ENCODE assay signal across 1 cellular context in the genomic region with DNA sequence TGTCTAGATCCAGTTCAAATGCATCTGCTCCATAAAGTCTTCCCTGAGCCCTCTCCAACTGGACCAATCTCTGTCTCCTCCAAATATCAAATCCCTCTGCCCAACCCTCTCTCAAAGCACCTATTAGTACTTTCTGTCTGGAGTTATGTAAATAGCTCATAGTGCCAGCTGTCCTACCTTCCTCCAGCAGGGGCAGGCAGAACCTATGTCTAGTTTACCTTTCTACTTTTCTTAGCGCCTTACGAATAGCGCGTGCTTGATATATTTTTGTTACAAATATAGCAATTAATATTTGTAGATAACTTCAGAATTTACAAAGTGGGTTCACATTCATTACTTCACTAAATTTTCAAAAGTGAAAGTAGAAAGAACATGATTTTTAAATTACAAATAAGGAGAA.
TF ChIP-seq lines count a peak whose summit lies in the region.

No MANE protein-coding gene starts in this region.

TF ChIP-seq in H1, 55 proteins besides CTCF, POLR2A, EP300 and RAD21:
- TF ChIP-seq POLR2AphosphoS5 (IDR thresholded peaks at IDR 0.05; ENCODE audit: low read depth, low read length) = no peak
- TF ChIP-seq NANOG (IDR thresholded peaks at IDR 0.05; ENCODE audit: insufficient read depth, low read depth, low read length, poor library complexity, severe bottlenecking) = no peak
- TF ChIP-seq TAF7 (optimal IDR thresholded peaks at IDR 0.05; ENCODE audit: borderline replicate concordance, low read depth, low read length) = no peak
- no peak for TF ChIP-seq TEAD4 (IDR thresholded peaks at IDR 0.05; ENCODE audit: low read depth, low read length)
- no peak for TF ChIP-seq RXRA (IDR thresholded peaks at IDR 0.05; ENCODE audit: insufficient read depth, low read depth, low read length)
- TF ChIP-seq FOSL1 (IDR thresholded peaks at IDR 0.05; ENCODE audit: insufficient read depth, low read depth, low read length) = no peak
- no peak for TF ChIP-seq SIN3A (conservative IDR thresholded peaks at IDR 0.05 in 1 of 2, IDR thresholded peaks at IDR 0.05 in 1 of 2; ENCODE audit: low read depth in 1 of 2, low read length in 2 of 2)
- TF ChIP-seq PHF8 (conservative IDR thresholded peaks at IDR 0.05; ENCODE audit: low read depth, low read length) = no peak
- TF ChIP-seq RNF2 (IDR thresholded peaks at IDR 0.05; ENCODE audit: borderline replicate concordance, low read depth, low read length, missing control alignments, poor library complexity, severe bottlenecking) = no peak
- TF ChIP-seq YY1 (IDR thresholded peaks at IDR 0.05; ENCODE audit: low read depth, low read length) = no peak
- TF ChIP-seq CTBP2 (IDR thresholded peaks at IDR 0.05; ENCODE audit: borderline replicate concordance, insufficient read depth, insufficient read length, low read length) = no peak
- TF ChIP-seq EZH2 (IDR thresholded peaks at IDR 0.05; ENCODE audit: low read depth, low read length, severe bottlenecking) = no peak
- TF ChIP-seq NRF1 (IDR thresholded peaks at IDR 0.05; ENCODE audit: low read depth, low read length) = no peak
- TF ChIP-seq HDAC6 (IDR thresholded peaks at IDR 0.05; ENCODE audit: low read depth, low read length) = no peak
